ENCODE assay signal across 34 cellular contexts in the genomic region with DNA sequence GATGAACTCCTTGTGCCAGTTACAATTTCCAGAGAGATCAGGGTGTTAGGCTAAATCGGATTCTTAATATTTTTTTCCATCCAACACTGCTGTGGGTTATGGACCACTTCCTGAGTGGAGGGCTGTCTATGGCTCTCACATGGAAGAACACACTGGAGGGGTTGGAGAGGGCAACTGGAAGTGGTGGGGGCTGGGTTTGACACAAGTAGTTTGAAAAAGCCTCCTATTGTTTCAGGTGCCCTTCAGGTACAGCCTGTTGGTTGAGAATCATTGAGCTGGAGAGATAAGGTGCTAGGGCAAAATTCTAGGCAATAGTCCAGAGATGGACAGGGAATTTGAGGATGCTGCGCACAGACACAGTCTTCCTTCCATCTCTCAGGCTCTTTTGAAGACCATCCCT.
"Had no signal": no experiment of that assay in that cellular context is flagged by ENCODE, and none has a peak within 500 bp of the region (broad histone marks: within the 10 kb centered on the region; RNA-seq: fewer than 3 reads in every experiment).

No MANE protein-coding gene starts in this region.

- H3K27me3 ChIP-seq: brain microvascular endothelial cell, cardiac muscle cell had no signal

- H3K27ac Mint-ChIP-seq: activated B cell treated with CpG ODN at 0.5 μM for 24 hours; activated CD4-positive, alpha-beta memory T cell treated with anti-CD3 and anti-CD28 coated beads for 36 hours; activated CD8-positive, alpha-beta memory T cell treated with anti-CD3 and anti-CD28 coated beads, Interleukin-2, amount 10 ng/mL, durations not matched to agents 7 days and 5 days; activated naive CD8-positive, alpha-beta T cell treated with anti-CD3 and anti-CD28 coated beads for 36 hours; T-helper 1 cell treated with Interleukin-12 subunit alpha and Interleukin-12 subunit beta and Interleukin-4 antibody, amounts not matched to agents 30 μg/mL and 1 μg/mL, for 36 hours; T-helper 2 cell treated with Interferon-gamma antibody and Interleukin-4, amounts not matched to agents 5 μg/mL and 100 μg/mL, for 36 hours had no signal

- H3K27me3 Mint-ChIP-seq: activated CD4-positive, alpha-beta memory T cell treated with anti-CD3 and anti-CD28 coated beads for 36 hours had no signal

- H3K27ac ChIP-seq: brain microvascular endothelial cell, cardiac muscle cell, SK-N-MC had no signal

- H3K36me3 Mint-ChIP-seq: activated CD4-positive, alpha-beta memory T cell treated with anti-CD3 and anti-CD28 coated beads for 36 hours; activated CD8-positive, alpha-beta memory T cell treated with anti-CD3 and anti-CD28 coated beads, Interleukin-2, amount 10 ng/mL, durations not matched to agents 7 days and 5 days; activated naive CD8-positive, alpha-beta T cell treated with anti-CD3 and anti-CD28 coated beads for 36 hours had no signal

- DNase-seq: activated B cell treated with CpG ODN at 0.5 μM for 24 hours; activated CD4-positive, alpha-beta memory T cell treated with anti-CD3 and anti-CD28 coated beads for 36 hours; activated CD4-positive, alpha-beta T cell treated with anti-CD3 and anti-CD28 coated beads for 4 hours; activated CD4-positive, alpha-beta T cell treated with anti-CD3 and anti-CD28 coated beads, Interleukin-2, amount 50 U/mL, for 1 hour; activated CD4-positive, CD25-positive, alpha-beta regulatory T cell treated with anti-CD3 and anti-CD28 coated beads, Interleukin-2, amount 50 U/mL, for 72 hours; activated CD8-positive, alpha-beta memory T cell treated with anti-CD3 and anti-CD28 coated beads for 24 hours; activated CD8-positive, alpha-beta memory T cell treated with anti-CD3 and anti-CD28 coated beads, Interleukin-2, amount 10 ng/mL, durations not matched to agents 7 days and 5 days; activated CD8-positive, alpha-beta memory T cell treated with anti-CD3 and anti-CD28 coated beads, Interleukin-2, amount 50 U/mL, for 48 hours; activated effector memory CD4-positive, alpha-beta T cell treated with anti-CD3 and anti-CD28 coated beads, Interleukin-2, amount 50 U/mL, for 16 hours; activated naive CD4-positive, alpha-beta T cell; activated naive CD4-positive, alpha-beta T cell treated with anti-CD3 and anti-CD28 coated beads, Interleukin-2, amount 50 U/mL, for 16 hours; activated naive CD8-positive, alpha-beta T cell treated with anti-CD3 and anti-CD28 coated beads for 36 hours; activated T-cell treated with anti-CD3 and anti-CD28 coated beads, Interleukin-2, amount 50 U/mL, for 48 hours; amniotic stem cell; aorta; brain microvascular endothelial cell; cerebellar nuclear complex; IMR-90; NCI-H1092 treated with DMSO at 0.1 percent for 48 hours; NCI-H146; NCI-H187 treated with DMSO at 0.1 percent for 48 hours; NCI-H2081; NCI-H345; NCI-H510A; NCI-H526; NCI-H748 treated with DMSO at 0.1 percent for 48 hours; NK-92 treated with Interleukin-12 subunit alpha and Interleukin-12 subunit beta, amount 100 ng/mL, for 24 hours; OCI-M1; Right ventricle myocardium superior had no signal

- H3K36me3 ChIP-seq: brain microvascular endothelial cell, cardiac muscle cell had no signal

- H3K4me3 Mint-ChIP-seq: activated B cell treated with CpG ODN at 0.5 μM for 24 hours; activated CD4-positive, alpha-beta memory T cell treated with anti-CD3 and anti-CD28 coated beads for 36 hours; activated CD8-positive, alpha-beta memory T cell treated with anti-CD3 and anti-CD28 coated beads, Interleukin-2, amount 10 ng/mL, durations not matched to agents 7 days and 5 days; activated naive CD8-positive, alpha-beta T cell treated with anti-CD3 and anti-CD28 coated beads for 36 hours; T-helper 1 cell treated with Interleukin-12 subunit alpha and Interleukin-12 subunit beta and Interleukin-4 antibody, amounts not matched to agents 30 μg/mL and 1 μg/mL, for 36 hours; T-helper 2 cell treated with Interferon-gamma antibody and Interleukin-4, amounts not matched to agents 5 μg/mL and 100 μg/mL, for 36 hours had no signal

- H3K4me3 ChIP-seq: cardiac muscle cell, K562, SK-N-MC had no signal

- ATAC-seq: activated CD8-positive, alpha-beta memory T cell treated with anti-CD3 and anti-CD28 coated beads, Interleukin-2, amount 10 ng/mL, durations not matched to agents 7 days and 5 days; K562 had no signal

- H3K9me3 Mint-ChIP-seq: T-helper 1 cell treated with Interleukin-12 subunit alpha and Interleukin-12 subunit beta and Interleukin-4 antibody, amounts not matched to agents 30 μg/mL and 1 μg/mL, for 36 hours; T-helper 2 cell treated with Interferon-gamma antibody and Interleukin-4, amounts not matched to agents 5 μg/mL and 100 μg/mL, for 36 hours had no signal
